In genomic region chr10:72691470-72692056, GRCh38 we compare ENCODE assay signal across 8 cellular contexts. TPM values are rescaled to one million over a fixed set of nuclear protein-coding genes. Genes with fewer than 3 reads are reported as not detected.
DNase-seq lines count a peak whose midpoint lies in the region; ATAC-seq and TF ChIP-seq lines count a peak whose summit lies in the region.

No MANE protein-coding gene starts in this region.

- H3K36me3 Mint-ChIP-seq in Calu3 (ENCODE audit: insufficient read depth, unreplicated experiment), result peaks cover 38% of the 10 kb centered on the region
- H3K36me3 Mint-ChIP-seq in activated T-helper 1 cell treated with anti-CD3 and anti-CD28 coated beads, Interleukin-12 subunit alpha, Interleukin-12 subunit beta, Interleukin-2, Interleukin-4 antibody, amounts not matched to agents 30 ng/mL and 10 ng/mL and 1 ng/mL, durations not matched to agents 14 hours and 24 hours and 36 hours (ENCODE audit: low read depth), result peaks cover 2% of the 10 kb centered on the region
- H3K36me3 Mint-ChIP-seq in stimulated activated naive B cell treated with anti-CD40 and anti-IgM and Interleukin-4, amounts not matched to agents 10 μg/mL and 1 μg/mL and 100 μg/mL, for 72 hours, result no peaks in the 10 kb centered on the region

- no peak for TF ChIP-seq CTCF in Calu3 (IDR thresholded peaks at IDR 0.05; ENCODE audit: unreplicated experiment)

- H3K9ac ChIP-seq in iPS-15b (ENCODE audit: low read depth, low read length), result no peak overlapping the region

- H3K27me3 ChIP-seq in iPS-15b (ENCODE audit: control insufficient read depth, insufficient read depth, low read length), result no peaks in the 10 kb centered on the region

- DNase-seq in Calu3 (no peak), GM19238 (ENCODE audit: insufficient read length, low spot score) (no peak), LoVo (ENCODE audit: low spot score) (no peak)
- DNase-seq in Jurkat, Clone E6-1 (ENCODE audit: low read depth, low spot score), result no peak
- DNase-seq in activated T-helper 1 cell treated with anti-CD3 and anti-CD28 coated beads, Interleukin-12 subunit alpha, Interleukin-12 subunit beta, Interleukin-2, Interleukin-4 antibody, amounts not matched to agents 30 ng/mL and 10 ng/mL and 1 ng/mL, durations not matched to agents 14 hours and 24 hours and 36 hours (ENCODE audit: low spot score), result no peak
- DNase-seq in stimulated activated naive B cell treated with anti-CD40 and anti-IgM and Interleukin-4, amounts not matched to agents 10 μg/mL and 1 μg/mL and 100 μg/mL, for 72 hours, result no peak

- H3K36me3 ChIP-seq in iPS-15b (ENCODE audit: control insufficient read depth, insufficient read depth, low read length), result no peaks in the 10 kb centered on the region

- H3K4me1 ChIP-seq in iPS-15b (ENCODE audit: control insufficient read depth, insufficient read depth, low read length), result peaks cover 9% of the 10 kb centered on the region

- no peaks in the 10 kb centered on the region for H3K9me3 Mint-ChIP-seq in Calu3 (ENCODE audit: low read depth, unreplicated experiment)
- H3K9me3 Mint-ChIP-seq in activated T-helper 1 cell treated with anti-CD3 and anti-CD28 coated beads, Interleukin-12 subunit alpha, Interleukin-12 subunit beta, Interleukin-2, Interleukin-4 antibody, amounts not matched to agents 30 ng/mL and 10 ng/mL and 1 ng/mL, durations not matched to agents 14 hours and 24 hours and 36 hours, result no peaks in the 10 kb centered on the region
- H3K9me3 Mint-ChIP-seq in stimulated activated naive B cell treated with anti-CD40 and anti-IgM and Interleukin-4, amounts not matched to agents 10 μg/mL and 1 μg/mL and 100 μg/mL, for 72 hours, result no peaks in the 10 kb centered on the region

- no peaks in the 10 kb centered on the region for H3K27me3 Mint-ChIP-seq in Calu3 (ENCODE audit: unreplicated experiment)
- peaks cover 7% of the 10 kb centered on the region for H3K27me3 Mint-ChIP-seq in activated T-helper 1 cell treated with anti-CD3 and anti-CD28 coated beads, Interleukin-12 subunit alpha, Interleukin-12 subunit beta, Interleukin-2, Interleukin-4 antibody, amounts not matched to agents 30 ng/mL and 10 ng/mL and 1 ng/mL, durations not matched to agents 14 hours and 24 hours and 36 hours (ENCODE audit: insufficient read depth)
- no peaks in the 10 kb centered on the region for H3K27me3 Mint-ChIP-seq in stimulated activated naive B cell treated with anti-CD40 and anti-IgM and Interleukin-4, amounts not matched to agents 10 μg/mL and 1 μg/mL and 100 μg/mL, for 72 hours

- peak overlapping the region; percentile 27 for H3K27ac Mint-ChIP-seq in Calu3 (ENCODE audit: unreplicated experiment)
- peak overlapping the region; percentile 21 for H3K27ac Mint-ChIP-seq in activated T-helper 1 cell treated with anti-CD3 and anti-CD28 coated beads, Interleukin-12 subunit alpha, Interleukin-12 subunit beta, Interleukin-2, Interleukin-4 antibody, amounts not matched to agents 30 ng/mL and 10 ng/mL and 1 ng/mL, durations not matched to agents 14 hours and 24 hours and 36 hours
- peak overlapping the region; percentile 20 for H3K27ac Mint-ChIP-seq in stimulated activated naive B cell treated with anti-CD40 and anti-IgM and Interleukin-4, amounts not matched to agents 10 μg/mL and 1 μg/mL and 100 μg/mL, for 72 hours

- H3K9me3 ChIP-seq in iPS-15b (ENCODE audit: control insufficient read depth, insufficient read depth, low read length), result no peaks in the 10 kb centered on the region

- peaks cover 60% of the 10 kb centered on the region for H3K4me1 Mint-ChIP-seq in Calu3 (ENCODE audit: low read depth, unreplicated experiment)
- peaks cover 37% of the 10 kb centered on the region for H3K4me1 Mint-ChIP-seq in activated T-helper 1 cell treated with anti-CD3 and anti-CD28 coated beads, Interleukin-12 subunit alpha, Interleukin-12 subunit beta, Interleukin-2, Interleukin-4 antibody, amounts not matched to agents 30 ng/mL and 10 ng/mL and 1 ng/mL, durations not matched to agents 14 hours and 24 hours and 36 hours (ENCODE audit: low read depth)
- H3K4me1 Mint-ChIP-seq in stimulated activated naive B cell treated with anti-CD40 and anti-IgM and Interleukin-4, amounts not matched to agents 10 μg/mL and 1 μg/mL and 100 μg/mL, for 72 hours, result peaks cover 30 to 41% of the 10 kb centered on the region in 2 donors

- peak overlapping the region; percentile 81 for H3K4me3 ChIP-seq in Jurkat, Clone E6-1 (ENCODE audit: low read length)
- peak overlapping the region; percentile 20 for H3K4me3 ChIP-seq in iPS-15b (ENCODE audit: low read depth, low read length)

- H3K4me3 Mint-ChIP-seq in Calu3 (ENCODE audit: low read depth, unreplicated experiment), result peak overlapping the region; percentile 84
- peak overlapping the region; percentile 85 for H3K4me3 Mint-ChIP-seq in activated T-helper 1 cell treated with anti-CD3 and anti-CD28 coated beads, Interleukin-12 subunit alpha, Interleukin-12 subunit beta, Interleukin-2, Interleukin-4 antibody, amounts not matched to agents 30 ng/mL and 10 ng/mL and 1 ng/mL, durations not matched to agents 14 hours and 24 hours and 36 hours
- peak overlapping the region; percentile 89 to 90 for H3K4me3 Mint-ChIP-seq in stimulated activated naive B cell treated with anti-CD40 and anti-IgM and Interleukin-4, amounts not matched to agents 10 μg/mL and 1 μg/mL and 100 μg/mL, for 72 hours

- intact Hi-C loops in Calu3 (cut with micrococcal nuclease; ENCODE audit: unreplicated experiment), result loop anchor here (5.0 to 10.0 kb wide), 3 partner anchors 127 to 329 kb away; no protein-coding TSS in a partner anchor
- intact Hi-C loops in activated T-helper 1 cell treated with anti-CD3 and anti-CD28 coated beads, Interleukin-12 subunit alpha, Interleukin-12 subunit beta, Interleukin-2, Interleukin-4 antibody, amounts not matched to agents 30 ng/mL and 10 ng/mL and 1 ng/mL, durations not matched to agents 14 hours and 24 hours and 36 hours (cut with micrococcal nuclease), result loop anchor here (1.0 to 10.0 kb wide), 10 partner anchors 15 to 803 kb away; partner anchors contain the start of genes DNAJB12, ECD, FAM149B1 and MICU1

- ATAC-seq in stimulated activated naive B cell treated with anti-CD40 and anti-IgM and Interleukin-4, amounts not matched to agents 10 μg/mL and 1 μg/mL and 100 μg/mL, for 72 hours (replicated peaks), result no peak
- no peak for ATAC-seq in HG03159 (IDR thresholded peaks at IDR 0.05; ENCODE audit: unreplicated experiment)

- BruUV-seq in Calu3 (replicated peaks; lab: Mats Ljungman, UMichigan), result TSS peak; percentile 51

- CTCF ChIA-PET in Calu3 (lab: Charles Lee), result interaction anchor here (0.5 to 2.4 kb wide), 8 partner anchors 15 to 533 kb away, joined by 3 to 8 read pairs (median 4); partner anchors contain the start of gene MICU1

RNA-seq across cellular contexts. Expression of gene MCU, which starts 0.4 kb away (rescaled TPM):
- total RNA-seq in Calu3 (2022), result 70.2 and 96.6 TPM in 2 replicates
- 16.7 TPM for polyA plus RNA-seq in Jurkat, Clone E6-1 (2012; ENCODE audit: insufficient read depth, insufficient read length)
- total RNA-seq in activated T-helper 1 cell treated with anti-CD3 and anti-CD28 coated beads, Interleukin-12 subunit alpha, Interleukin-12 subunit beta, Interleukin-2, Interleukin-4 antibody, amounts not matched to agents 30 ng/mL and 10 ng/mL and 1 ng/mL, durations not matched to agents 14 hours and 24 hours and 36 hours, result 12.6 and 17.5 TPM in 2 replicates
